In the genomic region with DNA sequence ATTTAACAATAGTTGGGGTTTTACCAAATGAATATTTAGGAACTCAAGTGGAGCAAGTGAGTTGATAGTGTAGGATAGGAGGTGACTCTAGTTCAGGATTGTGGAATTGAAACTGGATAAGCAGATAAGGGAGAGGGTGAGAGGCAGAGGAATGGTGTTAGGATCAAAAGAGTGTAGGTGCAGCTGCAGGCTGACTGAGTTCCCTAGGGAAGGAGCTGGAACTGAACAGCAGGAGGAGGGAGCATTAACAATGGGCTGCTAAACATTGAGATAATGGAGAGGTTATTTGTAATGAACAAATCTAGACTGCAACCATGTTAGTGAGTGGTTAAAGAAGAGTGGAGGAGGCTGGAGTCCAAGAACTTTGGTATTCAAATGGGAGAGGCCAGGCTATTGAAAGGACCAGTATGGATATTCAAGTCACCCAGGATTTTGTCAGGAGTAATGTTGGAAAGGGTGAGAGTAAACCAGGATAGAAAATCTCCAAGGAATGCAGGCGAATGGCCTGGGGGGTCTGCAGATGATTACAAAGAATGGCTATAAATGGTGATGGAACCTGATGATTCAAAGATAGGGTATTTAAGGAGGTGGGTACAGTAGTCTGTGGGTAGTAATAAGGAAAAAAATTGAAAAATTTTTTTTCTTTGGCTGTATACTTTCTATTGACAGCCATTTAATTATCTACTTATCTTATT, we compare ENCODE assay signal across 1 cellular context.
TF ChIP-seq lines count a peak whose summit lies in the region.

No MANE protein-coding gene starts in this region.

TF ChIP-seq in GM23338, 12 proteins besides CTCF, POLR2A, EP300 and RAD21 (continued from another document):
- TF ChIP-seq, protein P1, sequence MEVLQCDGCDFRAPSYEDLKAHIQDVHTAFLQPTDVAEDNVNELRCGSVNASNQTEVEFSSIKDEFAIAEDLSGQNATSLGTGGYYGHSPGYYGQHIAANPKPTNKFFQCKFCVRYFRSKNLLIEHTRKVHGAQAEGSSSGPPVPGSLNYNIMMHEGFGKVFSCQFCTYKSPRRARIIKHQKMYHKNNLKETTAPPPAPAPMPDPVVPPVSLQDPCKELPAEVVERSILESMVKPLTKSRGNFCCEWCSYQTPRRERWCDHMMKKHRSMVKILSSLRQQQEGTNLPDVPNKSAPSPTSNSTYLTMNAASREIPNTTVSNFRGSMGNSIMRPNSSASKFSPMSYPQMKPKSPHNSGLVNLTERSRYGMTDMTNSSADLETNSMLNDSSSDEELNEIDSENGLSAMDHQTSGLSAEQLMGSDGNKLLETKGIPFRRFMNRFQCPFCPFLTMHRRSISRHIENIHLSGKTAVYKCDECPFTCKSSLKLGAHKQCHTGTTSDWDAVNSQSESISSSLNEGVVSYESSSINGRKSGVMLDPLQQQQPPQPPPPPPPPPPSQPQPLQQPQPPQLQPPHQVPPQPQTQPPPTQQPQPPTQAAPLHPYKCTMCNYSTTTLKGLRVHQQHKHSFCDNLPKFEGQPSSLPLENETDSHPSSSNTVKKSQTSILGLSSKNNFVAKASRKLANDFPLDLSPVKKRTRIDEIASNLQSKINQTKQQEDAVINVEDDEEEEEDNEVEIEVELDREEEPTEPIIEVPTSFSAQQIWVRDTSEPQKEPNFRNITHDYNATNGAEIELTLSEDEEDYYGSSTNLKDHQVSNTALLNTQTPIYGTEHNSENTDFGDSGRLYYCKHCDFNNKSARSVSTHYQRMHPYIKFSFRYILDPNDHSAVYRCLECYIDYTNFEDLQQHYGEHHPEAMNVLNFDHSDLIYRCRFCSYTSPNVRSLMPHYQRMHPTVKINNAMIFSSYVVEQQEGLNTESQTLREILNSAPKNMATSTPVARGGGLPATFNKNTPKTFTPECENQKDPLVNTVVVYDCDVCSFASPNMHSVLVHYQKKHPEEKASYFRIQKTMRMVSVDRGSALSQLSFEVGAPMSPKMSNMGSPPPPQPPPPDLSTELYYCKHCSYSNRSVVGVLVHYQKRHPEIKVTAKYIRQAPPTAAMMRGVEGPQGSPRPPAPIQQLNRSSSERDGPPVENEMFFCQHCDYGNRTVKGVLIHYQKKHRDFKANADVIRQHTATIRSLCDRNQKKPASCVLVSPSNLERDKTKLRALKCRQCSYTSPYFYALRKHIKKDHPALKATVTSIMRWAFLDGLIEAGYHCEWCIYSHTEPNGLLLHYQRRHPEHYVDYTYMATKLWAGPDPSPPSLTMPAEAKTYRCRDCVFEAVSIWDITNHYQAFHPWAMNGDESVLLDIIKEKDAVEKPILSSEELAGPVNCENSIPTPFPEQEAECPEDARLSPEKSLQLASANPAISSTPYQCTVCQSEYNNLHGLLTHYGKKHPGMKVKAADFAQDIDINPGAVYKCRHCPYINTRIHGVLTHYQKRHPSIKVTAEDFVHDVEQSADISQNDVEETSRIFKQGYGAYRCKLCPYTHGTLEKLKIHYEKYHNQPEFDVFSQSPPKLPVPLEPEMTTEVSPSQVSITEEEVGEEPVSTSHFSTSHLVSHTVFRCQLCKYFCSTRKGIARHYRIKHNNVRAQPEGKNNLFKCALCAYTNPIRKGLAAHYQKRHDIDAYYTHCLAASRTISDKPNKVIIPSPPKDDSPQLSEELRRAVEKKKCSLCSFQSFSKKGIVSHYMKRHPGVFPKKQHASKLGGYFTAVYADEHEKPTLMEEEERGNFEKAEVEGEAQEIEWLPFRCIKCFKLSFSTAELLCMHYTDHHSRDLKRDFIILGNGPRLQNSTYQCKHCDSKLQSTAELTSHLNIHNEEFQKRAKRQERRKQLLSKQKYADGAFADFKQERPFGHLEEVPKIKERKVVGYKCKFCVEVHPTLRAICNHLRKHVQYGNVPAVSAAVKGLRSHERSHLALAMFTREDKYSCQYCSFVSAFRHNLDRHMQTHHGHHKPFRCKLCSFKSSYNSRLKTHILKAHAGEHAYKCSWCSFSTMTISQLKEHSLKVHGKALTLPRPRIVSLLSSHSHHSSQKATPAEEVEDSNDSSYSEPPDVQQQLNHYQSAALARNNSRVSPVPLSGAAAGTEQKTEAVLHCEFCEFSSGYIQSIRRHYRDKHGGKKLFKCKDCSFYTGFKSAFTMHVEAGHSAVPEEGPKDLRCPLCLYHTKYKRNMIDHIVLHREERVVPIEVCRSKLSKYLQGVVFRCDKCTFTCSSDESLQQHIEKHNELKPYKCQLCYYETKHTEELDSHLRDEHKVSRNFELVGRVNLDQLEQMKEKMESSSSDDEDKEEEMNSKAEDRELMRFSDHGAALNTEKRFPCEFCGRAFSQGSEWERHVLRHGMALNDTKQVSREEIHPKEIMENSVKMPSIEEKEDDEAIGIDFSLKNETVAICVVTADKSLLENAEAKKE (CRISPR knock-in tag; IDR thresholded peaks at IDR 0.05), result no peak
- TF ChIP-seq ZNF114 (CRISPR knock-in tag; IDR thresholded peaks at IDR 0.05), result no peak
- TF ChIP-seq, protein P2, sequence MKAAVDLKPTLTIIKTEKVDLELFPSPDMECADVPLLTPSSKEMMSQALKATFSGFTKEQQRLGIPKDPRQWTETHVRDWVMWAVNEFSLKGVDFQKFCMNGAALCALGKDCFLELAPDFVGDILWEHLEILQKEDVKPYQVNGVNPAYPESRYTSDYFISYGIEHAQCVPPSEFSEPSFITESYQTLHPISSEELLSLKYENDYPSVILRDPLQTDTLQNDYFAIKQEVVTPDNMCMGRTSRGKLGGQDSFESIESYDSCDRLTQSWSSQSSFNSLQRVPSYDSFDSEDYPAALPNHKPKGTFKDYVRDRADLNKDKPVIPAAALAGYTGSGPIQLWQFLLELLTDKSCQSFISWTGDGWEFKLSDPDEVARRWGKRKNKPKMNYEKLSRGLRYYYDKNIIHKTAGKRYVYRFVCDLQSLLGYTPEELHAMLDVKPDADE (IDR thresholded peaks at IDR 0.05), result no peak
TF ChIP-seq in GM23338: peak in this region for 0.
